ENCODE assay signal across 28 cellular contexts in genomic region chr20:32013326-32013725, GRCh38. TPM values are rescaled to one million over a fixed set of nuclear protein-coding genes. Genes with fewer than 3 reads are reported as not detected.
"Had no signal": no experiment of that assay in that cellular context is flagged by ENCODE, and none has a peak within 500 bp of the region (broad histone marks: within the 10 kb centered on the region; RNA-seq: fewer than 3 reads in every experiment).

No MANE protein-coding gene starts in this region.

- H3K4me3 Mint-ChIP-seq: stimulated activated effector memory CD8-positive, alpha-beta T cell treated with anti-CD3 and anti-CD28 coated beads, Interleukin-12 subunit alpha, Interleukin-12 subunit beta, amount 100 ng/mL, for 72 hours; stimulated activated memory B cell treated with anti-CD40 and anti-IgM and Interleukin-4, amounts not matched to agents 10 μg/mL and 1 μg/mL and 100 μg/mL, for 72 hours; stimulated activated naive B cell treated with anti-CD40 and anti-IgM and Interleukin-4, amounts not matched to agents 10 μg/mL and 1 μg/mL and 100 μg/mL, for 72 hours; stimulated activated naive CD8-positive, alpha-beta T cell treated with anti-CD3 and anti-CD28 coated beads, Interleukin-15, amount 100 ng/mL, for 72 hours; stimulated activated naive CD8-positive, alpha-beta T cell treated with anti-CD3 and anti-CD28 coated beads, Interleukin-15, Interleukin-2, amounts not matched to agents 100 ng/mL and 50 ng/mL, for 24 hours had no signal

- H3K9me3 ChIP-seq: stomach, suprapubic skin, testis, thoracic aorta, thyroid gland, tibial artery, tibial nerve, transverse colon, upper lobe of left lung, upper lobe of right lung, uterus, vagina had no signal

- ATAC-seq: stimulated activated effector memory CD8-positive, alpha-beta T cell treated with anti-CD3 and anti-CD28 coated beads, Interleukin-12 subunit alpha, Interleukin-12 subunit beta, amount 100 ng/mL, for 72 hours; stimulated activated memory B cell treated with anti-CD40 and anti-IgM and Interleukin-4, amounts not matched to agents 10 μg/mL and 1 μg/mL and 100 μg/mL, for 72 hours; stimulated activated naive B cell treated with anti-CD40 and anti-IgM and Interleukin-4, amounts not matched to agents 10 μg/mL and 1 μg/mL and 100 μg/mL, for 72 hours; stimulated activated naive CD8-positive, alpha-beta T cell treated with anti-CD3 and anti-CD28 coated beads, Interleukin-15, amount 100 ng/mL, for 72 hours; stimulated activated naive CD8-positive, alpha-beta T cell treated with anti-CD3 and anti-CD28 coated beads, Interleukin-15, Interleukin-2, amounts not matched to agents 100 U/mL and 50 U/mL, for 24 hours; upper lobe of right lung had no signal

- FAIRE-seq: urothelium cell line had no signal

- H3K4me1 ChIP-seq: testis had no signal

- H3K9me3 Mint-ChIP-seq: stimulated activated effector memory CD8-positive, alpha-beta T cell treated with anti-CD3 and anti-CD28 coated beads, Interleukin-12 subunit alpha, Interleukin-12 subunit beta, amount 100 ng/mL, for 72 hours; stimulated activated memory B cell treated with anti-CD40 and anti-IgM and Interleukin-4, amounts not matched to agents 10 μg/mL and 1 μg/mL and 100 μg/mL, for 72 hours; stimulated activated naive B cell treated with anti-CD40 and anti-IgM and Interleukin-4, amounts not matched to agents 10 μg/mL and 1 μg/mL and 100 μg/mL, for 72 hours; stimulated activated naive CD8-positive, alpha-beta T cell treated with anti-CD3 and anti-CD28 coated beads, Interleukin-15, amount 100 ng/mL, for 72 hours; stimulated activated naive CD8-positive, alpha-beta T cell treated with anti-CD3 and anti-CD28 coated beads, Interleukin-15, Interleukin-2, amounts not matched to agents 100 ng/mL and 50 ng/mL, for 24 hours had no signal

- H3K36me3 Mint-ChIP-seq: stimulated activated effector memory CD8-positive, alpha-beta T cell treated with anti-CD3 and anti-CD28 coated beads, Interleukin-12 subunit alpha, Interleukin-12 subunit beta, amount 100 ng/mL, for 72 hours; stimulated activated memory B cell treated with anti-CD40 and anti-IgM and Interleukin-4, amounts not matched to agents 10 μg/mL and 1 μg/mL and 100 μg/mL, for 72 hours; stimulated activated naive B cell treated with anti-CD40 and anti-IgM and Interleukin-4, amounts not matched to agents 10 μg/mL and 1 μg/mL and 100 μg/mL, for 72 hours had no signal

- H3K27me3 ChIP-seq: testis, thyroid gland, upper lobe of right lung, uterus had no signal

- H3K36me3 ChIP-seq: stomach, suprapubic skin, thoracic aorta, thyroid gland, tibial artery, tibial nerve, transverse colon, upper lobe of left lung, upper lobe of right lung, uterus, vagina had no signal

- H3K4me3 ChIP-seq: stomach, suprapubic skin, testis, thoracic aorta, thyroid gland, tibial artery, tibial nerve, transverse colon, upper lobe of left lung, uterus, vagina had no signal

- H3K27ac ChIP-seq: stomach, suprapubic skin, testis, thoracic aorta, thyroid gland, tibial artery, tibial nerve, transverse colon, upper lobe of right lung, uterus, vagina had no signal

- H3K27ac Mint-ChIP-seq: stimulated activated effector memory CD8-positive, alpha-beta T cell treated with anti-CD3 and anti-CD28 coated beads, Interleukin-12 subunit alpha, Interleukin-12 subunit beta, amount 100 ng/mL, for 72 hours; stimulated activated memory B cell treated with anti-CD40 and anti-IgM and Interleukin-4, amounts not matched to agents 10 μg/mL and 1 μg/mL and 100 μg/mL, for 72 hours; stimulated activated naive B cell treated with anti-CD40 and anti-IgM and Interleukin-4, amounts not matched to agents 10 μg/mL and 1 μg/mL and 100 μg/mL, for 72 hours; stimulated activated naive CD8-positive, alpha-beta T cell treated with anti-CD3 and anti-CD28 coated beads, Interleukin-15, amount 100 ng/mL, for 72 hours; stimulated activated naive CD8-positive, alpha-beta T cell treated with anti-CD3 and anti-CD28 coated beads, Interleukin-15, Interleukin-2, amounts not matched to agents 100 ng/mL and 50 ng/mL, for 24 hours had no signal

- DNase-seq: stimulated activated CD4-positive, alpha-beta T cell treated with anti-CD3 and anti-CD28 coated beads, Interleukin-2, amount 100 ng/mL, for 48 hours; stimulated activated CD4-positive, alpha-beta T cell treated with anti-CD3 and anti-CD28 coated beads, Interleukin-4, amount 100 ng/mL, for 1 hour; stimulated activated CD4-positive, alpha-beta T cell treated with anti-CD3 and anti-CD28 coated beads, Interleukin-4, amount 100 ng/mL, for 24 hours; stimulated activated CD4-positive, alpha-beta T cell treated with anti-CD3 and anti-CD28 coated beads, Interleukin-4, amount 100 ng/mL, for 4 hours; stimulated activated CD8-positive, alpha-beta memory T cell treated with anti-CD3 and anti-CD28 coated beads, Interleukin-4, amount 100 ng/mL, for 48 hours; stimulated activated naive B cell treated with anti-CD40 and anti-IgM and Interleukin-4, amounts not matched to agents 10 μg/mL and 1 μg/mL and 100 μg/mL, for 72 hours; stimulated activated naive CD4-positive, alpha-beta T cell; stimulated activated naive CD4-positive, alpha-beta T cell treated with Interleukin-2 at 50 U/mL for 16 hours; stimulated activated naive CD8-positive, alpha-beta T cell treated with anti-CD3 and anti-CD28 coated beads, Interleukin-15, amount 100 ng/mL, for 72 hours; stimulated activated naive CD8-positive, alpha-beta T cell treated with anti-CD3 and anti-CD28 coated beads, Interleukin-15, Interleukin-2, amounts not matched to agents 100 U/mL and 50 U/mL, for 24 hours; stomach; substantia nigra; testis; thyroid gland; tibial artery; transverse colon; upper lobe of left lung; upper lobe of right lung; uterus had no signal

RNA-seq across cellular contexts. Expression of gene XKR7, which starts 45.4 kb away (rescaled TPM):
- total RNA-seq: subcutaneous adipose tissue, suprapubic skin, thoracic aorta, tibial nerve, vagina had no signal
